ENCODE assay signal across 18 cellular contexts in the genomic region with DNA sequence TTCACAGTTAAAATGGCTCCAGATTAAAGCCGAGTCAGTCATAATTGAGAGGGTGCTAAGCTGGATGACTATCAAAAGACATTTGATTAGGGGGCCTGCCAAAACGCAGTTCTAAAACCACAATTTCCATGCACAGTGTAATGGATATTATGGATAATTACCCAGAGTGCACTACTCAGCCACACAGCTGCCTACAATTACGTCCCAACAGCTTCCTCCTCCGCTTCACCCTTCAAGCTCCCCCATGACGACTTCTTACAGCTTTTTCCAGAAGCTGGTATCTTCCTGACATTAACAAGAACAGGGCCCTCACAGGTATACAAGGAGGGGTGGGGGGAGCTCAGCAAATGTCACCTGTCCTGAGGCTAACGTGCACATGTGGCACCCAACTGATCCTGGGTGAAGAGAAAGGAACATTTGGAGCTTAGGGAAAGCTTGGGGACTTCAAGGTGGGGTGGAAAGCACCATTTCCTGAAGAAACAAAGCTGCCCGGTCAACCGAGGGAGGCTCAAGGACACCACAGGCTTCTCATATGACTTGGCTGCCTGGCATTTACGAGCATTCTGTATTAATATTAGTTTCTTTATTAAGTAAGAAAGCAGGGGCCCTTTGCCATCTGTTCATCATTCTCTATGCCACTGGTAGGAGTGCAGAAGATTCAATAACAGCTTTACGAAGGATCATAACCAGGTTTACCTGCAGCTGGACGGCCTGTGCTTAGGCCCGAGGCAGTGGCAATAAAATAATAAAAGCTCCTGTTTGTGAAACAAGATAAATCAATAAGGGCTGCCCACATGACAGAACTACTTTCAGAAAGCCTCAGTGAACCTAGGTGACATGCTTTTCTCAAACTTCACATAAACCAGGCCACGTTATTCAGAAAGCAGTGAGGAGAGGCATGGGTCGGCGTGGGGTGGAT. TPM values are rescaled to one million over a fixed set of nuclear protein-coding genes. Genes with fewer than 3 reads are reported as not detected.
A peak's percentile ranks its signal among the peaks of the same experiment; 100 is the strongest.
DNase-seq lines count a peak whose midpoint lies in the region; ATAC-seq and TF ChIP-seq lines count a peak whose summit lies in the region.
"Had no signal": no experiment of that assay in that cellular context is flagged by ENCODE, and none has a peak within 500 bp of the region (broad histone marks: within the 10 kb centered on the region; RNA-seq: fewer than 3 reads in every experiment).

No MANE protein-coding gene starts in this region.

- CTCF ChIA-PET in PC-3 (lab: Charles Lee) = no interaction called here

- H3K9me2 ChIP-seq in PC-3 (replicated peaks; ENCODE audit: low read length) = no peaks in the 10 kb centered on the region

- H3K27ac Mint-ChIP-seq in neural progenitor cell = no peak overlapping the region
- H3K27ac Mint-ChIP-seq: activated CD4-positive, alpha-beta memory T cell treated with anti-CD3 and anti-CD28 coated beads for 36 hours; activated naive CD4-positive, alpha-beta T cell treated with anti-CD3 and anti-CD28 coated beads for 36 hours; CD4-positive, alpha-beta T cell; mesothelial cell of epicardium had no signal

- peak; percentile 23 for DNase-seq in G401 (ENCODE audit: low spot score)
- peak; percentile 84 for DNase-seq in NCI-H2196 (lab: John Stamatoyannopoulos, UW; ENCODE audit: unreplicated experiment)
- DNase-seq in body of pancreas = no peak
- DNase-seq in neural progenitor cell (ENCODE audit: low spot score) = no peak
- no peak for DNase-seq in stimulated activated naive CD8-positive, alpha-beta T cell treated with anti-CD3 and anti-CD28 coated beads, Interleukin-15, Interleukin-2, amounts not matched to agents 100 U/mL and 50 U/mL, for 24 hours
- DNase-seq in PC-3 = no peak
- DNase-seq in HuH-7.5 (ENCODE audit: low spot score) = no peak
- DNase-seq: activated CD4-positive, alpha-beta memory T cell treated with anti-CD3 and anti-CD28 coated beads for 36 hours; activated naive CD4-positive, alpha-beta T cell treated with anti-CD3 and anti-CD28 coated beads for 36 hours; CD4-positive, alpha-beta T cell; foreskin melanocyte; GOT3; NCI-H2029 treated with DMSO at 0.1 percent for 48 hours; NK-92 treated with Interleukin-12 subunit alpha and Interleukin-12 subunit beta, amount 100 ng/mL, for 24 hours; tibial artery had no signal

- no peak overlapping the region for H3K9ac ChIP-seq in neural progenitor cell
- no peak overlapping the region for H3K9ac ChIP-seq in PC-3 (ENCODE audit: low read length)

- no peak for TF ChIP-seq POLR2A in body of pancreas (IDR thresholded peaks at IDR 0.05)

- H2AFZ ChIP-seq in neural progenitor cell (replicated peaks) = peak overlapping the region; percentile 34
- no peak overlapping the region for H2AFZ ChIP-seq in PC-3 (ENCODE audit: low read length)

- H3K4me1 ChIP-seq in body of pancreas = peaks cover 6% of the 10 kb centered on the region
- H3K4me1 ChIP-seq in neural progenitor cell = peaks cover 9% of the 10 kb centered on the region
- no peaks in the 10 kb centered on the region for H3K4me1 ChIP-seq in PC-3 (ENCODE audit: insufficient read depth, low read length)
- H3K4me1 ChIP-seq: tibial artery had no signal

- peaks cover 5 to 7% of the 10 kb centered on the region in 2 donors for H3K36me3 ChIP-seq in body of pancreas (replicated peaks in 1 of 2; ENCODE audit: insufficient read depth in 1 of 2, low read depth in 2 of 2)
- H3K36me3 ChIP-seq in neural progenitor cell = peaks cover 3% of the 10 kb centered on the region
- peaks cover 41% of the 10 kb centered on the region for H3K36me3 ChIP-seq in PC-3 (ENCODE audit: low read depth, low read length)

- in situ Hi-C loops in G401 (cut with HindIII; ENCODE audit: low sequenced_read_pairs) = no loop called here

- POLR2A ChIA-PET in PC-3 (lab: Charles Lee; ENCODE audit: unreplicated experiment) = no interaction called here

- no TSS peak for BruUV-seq in PC-3 (replicated peaks; lab: Mats Ljungman, UMichigan)

- H3K27me3 ChIP-seq in body of pancreas (no peaks in the 10 kb centered on the region), neural progenitor cell (no peaks in the 10 kb centered on the region), PC-3 (ENCODE audit: low read length) (no peaks in the 10 kb centered on the region)
- H3K27me3 ChIP-seq: tibial artery had no signal

- H4K20me1 ChIP-seq in neural progenitor cell (ENCODE audit: low read depth) (no peaks in the 10 kb centered on the region), PC-3 (ENCODE audit: low read length) (no peaks in the 10 kb centered on the region)

- ATAC-seq in body of pancreas = peak; percentile 12
- no peak for ATAC-seq in stimulated activated naive CD8-positive, alpha-beta T cell treated with anti-CD3 and anti-CD28 coated beads, Interleukin-15, Interleukin-2, amounts not matched to agents 100 U/mL and 50 U/mL, for 24 hours
- ATAC-seq in PC-3 = no peak
- ATAC-seq in GM18858 (IDR thresholded peaks at IDR 0.05; ENCODE audit: unreplicated experiment) = no peak
- ATAC-seq: left lobe of liver had no signal

- H3K27ac ChIP-seq in body of pancreas (peak overlapping the region in 2 of 4 donors; percentile 46 to 49), neural progenitor cell (no peak overlapping the region), PC-3 (ENCODE audit: low read length) (no peak overlapping the region)
- H3K27ac ChIP-seq: tibial artery had no signal

- peaks cover 48% of the 10 kb centered on the region for H3K36me3 Mint-ChIP-seq in neural progenitor cell
- H3K36me3 Mint-ChIP-seq: activated CD4-positive, alpha-beta memory T cell treated with anti-CD3 and anti-CD28 coated beads for 36 hours had no signal

- 75 to 79% methylated on average over 15 of the region's 15 CpGs for WGBS in body of pancreas, 2 donors

- H3F3A ChIP-seq in neural progenitor cell (ENCODE audit: low read depth) = no peaks in the 10 kb centered on the region
- H3F3A ChIP-seq in PC-3 (ENCODE audit: low read length, unreplicated experiment) = no peaks in the 10 kb centered on the region

- intact Hi-C loops in body of pancreas (cut with DNase I) (no loop called here), PC-3 (cut with micrococcal nuclease) (no loop called here)

- no peak overlapping the region for H3K4me3 Mint-ChIP-seq in neural progenitor cell
- H3K4me3 Mint-ChIP-seq: activated CD4-positive, alpha-beta memory T cell treated with anti-CD3 and anti-CD28 coated beads for 36 hours; activated naive CD4-positive, alpha-beta T cell treated with anti-CD3 and anti-CD28 coated beads for 36 hours; CD4-positive, alpha-beta T cell; mesothelial cell of epicardium had no signal

- H3K4me2 ChIP-seq in neural progenitor cell = no peak overlapping the region
- no peak overlapping the region for H3K4me2 ChIP-seq in PC-3 (ENCODE audit: low read length)

- no peak overlapping the region for H3K4me3 ChIP-seq in body of pancreas
- H3K4me3 ChIP-seq in neural progenitor cell = no peak overlapping the region
- H3K4me3 ChIP-seq in PC-3 (ENCODE audit: low read length) = no peak overlapping the region
- H3K4me3 ChIP-seq: tibial artery had no signal

- no peaks in the 10 kb centered on the region for H3K79me2 ChIP-seq in neural progenitor cell (ENCODE audit: low read depth)
- H3K79me2 ChIP-seq in PC-3 (ENCODE audit: low read length) = no peaks in the 10 kb centered on the region

- no peak for TF ChIP-seq CTCF in body of pancreas (IDR thresholded peaks at IDR 0.05)
- TF ChIP-seq CTCF in neural progenitor cell (IDR thresholded peaks at IDR 0.05) = no peak
- TF ChIP-seq CTCF in PC-3 (conservative IDR thresholded peaks at IDR 0.05; ENCODE audit: low read depth, low read length) = no peak

- peaks cover 3% of the 10 kb centered on the region for H3K4me1 Mint-ChIP-seq in neural progenitor cell

- H3K9me3 ChIP-seq in body of pancreas = no peaks in the 10 kb centered on the region
- H3K9me3 ChIP-seq in neural progenitor cell (ENCODE audit: low read depth) = no peaks in the 10 kb centered on the region
- no peaks in the 10 kb centered on the region for H3K9me3 ChIP-seq in PC-3 (ENCODE audit: low read length)
- H3K9me3 ChIP-seq: tibial artery had no signal

- H3K27me3 Mint-ChIP-seq in neural progenitor cell (ENCODE audit: insufficient read depth, low read depth) = no peaks in the 10 kb centered on the region

- no peaks in the 10 kb centered on the region for H3K9me3 Mint-ChIP-seq in neural progenitor cell
- H3K9me3 Mint-ChIP-seq: activated CD4-positive, alpha-beta memory T cell treated with anti-CD3 and anti-CD28 coated beads for 36 hours; activated naive CD4-positive, alpha-beta T cell treated with anti-CD3 and anti-CD28 coated beads for 36 hours; CD4-positive, alpha-beta T cell; mesothelial cell of epicardium had no signal

RNA-seq across cellular contexts. Expression of a gene that starts 54.1 kb away (rescaled TPM):
- total RNA-seq in G401 (2014; rRNA removed; shearing (Covaris generic)) = 16.8 and 22.8 TPM in 2 replicates
- total RNA-seq in body of pancreas (10 to 100 TPM; 14.5 to 39.2 TPM), neural progenitor cell (ENCODE audit: low replicate concordance) (12.5 and 16.3 TPM in 2 replicates), PC-3 (2014; rRNA removed) (41.4 and 60.6 TPM in 2 replicates)
- total RNA-seq: CD4-positive, alpha-beta T cell had no signal

Comparison
In these comparisons a context has a peak if more than half of its experiments do, and no peak if none do; other contexts are left out.
1. DNase-seq: peak in G401 (single experiment) and NCI-H2196 (single experiment); none in body of pancreas (0 of 4), neural progenitor cell (single experiment), stimulated activated naive CD8-positive, alpha-beta T cell treated with anti-CD3 and anti-CD28 coated beads, Interleukin-15, Interleukin-2, amounts not matched to agents 100 U/mL and 50 U/mL, for 24 hours (single experiment), PC-3 (single experiment) and HuH-7.5 (single experiment).